In the genomic region with DNA sequence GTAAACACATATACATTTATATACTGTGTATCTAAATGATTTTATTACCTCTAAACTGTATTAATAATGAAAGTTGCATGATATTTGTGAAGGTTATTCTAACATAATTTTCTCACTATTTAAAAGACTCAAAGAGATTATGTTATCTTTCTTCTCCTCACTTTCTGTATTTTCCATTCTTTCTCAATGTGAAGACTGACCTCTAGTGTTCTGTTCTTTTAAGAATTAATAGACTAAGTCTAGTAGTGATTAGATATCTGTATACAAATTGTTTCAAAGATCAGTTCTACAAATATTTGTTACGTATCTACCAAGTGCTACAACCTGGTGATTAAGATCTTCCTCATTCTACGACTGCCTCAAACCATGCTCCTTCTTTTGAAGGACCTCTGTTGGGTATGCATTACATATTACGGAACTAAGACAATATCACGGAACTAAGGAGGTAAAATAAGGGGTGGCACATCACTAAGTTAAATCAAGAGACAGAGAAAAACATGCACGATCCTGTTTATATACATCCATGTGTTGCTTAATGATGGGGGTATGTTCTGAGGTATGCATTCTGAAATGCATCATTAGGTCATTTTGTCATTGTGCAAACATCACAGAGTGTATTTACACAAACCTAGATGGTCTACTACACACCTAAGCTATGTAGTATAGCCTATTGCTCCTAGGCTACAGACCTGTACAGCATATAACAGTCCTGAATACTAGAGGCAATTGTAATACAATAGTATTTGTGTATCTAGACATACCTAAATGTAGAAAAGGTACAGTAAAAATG, we compare ENCODE assay signal across 1 cellular context.
TF ChIP-seq lines count a peak whose summit lies in the region.

No MANE protein-coding gene starts in this region.

TF ChIP-seq in HepG2, 621 proteins besides CTCF, POLR2A, EP300 and RAD21:
- TF ChIP-seq TCF12 (IDR thresholded peaks at IDR 0.05) (no peak), TCF12 (CRISPR knock-in tag; IDR thresholded peaks at IDR 0.05) (no peak), CEBPB (IDR thresholded peaks at IDR 0.05; ENCODE audit: borderline replicate concordance, low read depth, low read length) (peak; percentile 51; the same call in 1 of the 2 replicates), FOXA1 (IDR thresholded peaks at IDR 0.05) (no peak), FOXA1 (CRISPR knock-in tag; IDR thresholded peaks at IDR 0.05) (peak; percentile 35; the same call in 1 of the 2 replicates), STAG1 (CRISPR knock-in tag; IDR thresholded peaks at IDR 0.05) (peak; percentile 66), GZF1 (CRISPR knock-in tag; IDR thresholded peaks at IDR 0.05) (no peak)
TF ChIP-seq in HepG2: peak in this region for 3.
